Comparison of ENCODE assay signal across 20 cellular contexts in the genomic region with DNA sequence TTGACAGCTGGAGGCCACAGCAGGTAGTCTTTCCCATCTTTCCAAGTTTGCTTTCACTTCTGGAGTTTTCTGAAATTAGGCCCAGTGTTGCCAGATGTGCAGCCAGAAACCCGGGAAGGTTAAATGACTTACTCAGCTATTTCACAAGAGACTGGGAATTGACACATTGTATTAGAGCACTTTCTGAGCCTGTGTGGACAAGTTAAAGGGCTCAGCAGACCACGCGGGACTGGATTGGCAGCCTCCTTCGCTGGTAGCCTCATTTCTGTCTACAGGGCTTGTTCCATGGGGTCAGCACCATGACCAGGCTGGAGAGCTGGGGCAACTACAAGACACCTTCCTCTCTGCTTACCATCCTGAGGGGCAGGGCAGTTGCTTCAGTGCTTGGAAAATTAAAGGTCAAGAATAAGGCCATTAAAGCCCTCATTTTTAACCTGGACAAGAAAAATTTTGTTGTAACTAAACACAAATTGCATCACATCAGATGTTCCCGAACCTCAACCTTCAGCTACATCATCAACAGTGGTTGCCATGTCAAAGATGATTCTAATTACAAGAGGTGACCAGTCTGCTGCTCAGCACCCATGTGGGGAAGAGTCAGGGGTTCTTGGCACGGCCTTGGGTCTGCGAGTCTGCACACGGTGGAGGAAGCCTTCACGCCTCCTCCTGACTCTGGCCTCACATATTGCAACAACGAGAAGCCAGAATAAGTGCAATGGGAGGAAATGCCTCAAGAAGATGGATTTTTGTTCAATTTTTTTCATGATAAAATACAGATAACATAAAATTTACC.
DNase-seq lines count a peak whose midpoint lies in the region; ATAC-seq and TF ChIP-seq lines count a peak whose summit lies in the region.
"Had no signal": no experiment of that assay in that cellular context is flagged by ENCODE, and none has a peak within 500 bp of the region (broad histone marks: within the 10 kb centered on the region; RNA-seq: fewer than 3 reads in every experiment).

No MANE protein-coding gene starts in this region.

- CTCF ChIA-PET in mammary epithelial cell (lab: Charles Lee; ENCODE audit: low non-redundant PET), result no interaction called here

- H4K20me1 ChIP-seq in mammary epithelial cell (ENCODE audit: insufficient read depth, low read length), result no peaks in the 10 kb centered on the region

- BruUV-seq in mammary epithelial cell (replicated peaks; lab: Mats Ljungman, UMichigan), result no TSS peak

- H3K4me3 ChIP-seq in left ventricle myocardium inferior, result no peak overlapping the region
- no peak overlapping the region for H3K4me3 ChIP-seq in mammary epithelial cell (replicated peaks in 1 of 3; ENCODE audit: insufficient read depth in 1 of 3, low read depth in 2 of 3, low read length in 3 of 3)
- H3K4me3 ChIP-seq in esophagus squamous epithelium, result no peak overlapping the region
- H3K4me3 ChIP-seq: GM23338, PC-9 had no signal

- H3K4me2 ChIP-seq in mammary epithelial cell (ENCODE audit: insufficient read depth, low read depth, low read length), result peak overlapping the region; percentile 13
- H3K4me2 ChIP-seq: GM23338, KMS-11, PC-9 had no signal

- H3K9me3 ChIP-seq in left ventricle myocardium inferior (replicated peaks), result no peaks in the 10 kb centered on the region
- no peaks in the 10 kb centered on the region for H3K9me3 ChIP-seq in mammary epithelial cell (replicated peaks; ENCODE audit: insufficient read depth, low read length)
- no peaks in the 10 kb centered on the region for H3K9me3 ChIP-seq in esophagus squamous epithelium

- peak; percentile 30 for DNase-seq in Right ventricle myocardium inferior (ENCODE audit: missing footprints)
- no peak for DNase-seq in left ventricle myocardium inferior
- peak; percentile 54 for DNase-seq in mammary epithelial cell
- DNase-seq in esophagus squamous epithelium (lab: John Stamatoyannopoulos, UW), result no peak
- DNase-seq in NCI-H1048 (lab: John Stamatoyannopoulos, UW), result no peak
- no peak for DNase-seq in NCI-H2081 (lab: John Stamatoyannopoulos, UW)
- DNase-seq: C1 segment of cervical spinal cord; CD4-positive, alpha-beta memory T cell; COR-L47; H9; IMR-90; NCI-H1092 treated with DMSO at 0.1 percent for 48 hours; NCI-H1436; NCI-H187; NCI-H526 treated with DMSO at 0.1 percent for 48 hours; PC-9; SHP77 treated with DMSO at 0.1 percent for 48 hours had no signal

- WGBS in mammary epithelial cell (ENCODE audit: low coverage, missing lambda C conversion rate), result 42% methylated on average over 10 of the region's 10 CpGs
- WGBS in esophagus squamous epithelium, 2 donors, result 38 to 43% methylated on average over 10 of the region's 10 CpGs

- H3K27me3 ChIP-seq in left ventricle myocardium inferior (ENCODE audit: low read depth) (peaks cover 6% of the 10 kb centered on the region), mammary epithelial cell (ENCODE audit: insufficient read depth, low read length) (no peaks in the 10 kb centered on the region), esophagus squamous epithelium (no peaks in the 10 kb centered on the region)

- no peak overlapping the region for H3K9ac ChIP-seq in mammary epithelial cell (ENCODE audit: insufficient read depth, low read length)
- H3K9ac ChIP-seq: KMS-11 had no signal

- TF ChIP-seq CTCF in left ventricle myocardium inferior (IDR thresholded peaks at IDR 0.05; ENCODE audit: borderline replicate concordance), result no peak
- TF ChIP-seq CTCF in mammary epithelial cell (conservative IDR thresholded peaks at IDR 0.05 in 1 of 2, IDR thresholded peaks at IDR 0.05 in 1 of 2; ENCODE audit: extremely low read depth in 1 of 2, insufficient read depth in 1 of 2, low read depth in 1 of 2, low read length in 2 of 2), result no peak
- TF ChIP-seq CTCF in esophagus squamous epithelium (IDR thresholded peaks at IDR 0.05), result no peak

- ATAC-seq in Right ventricle myocardium inferior (no peak), HG03175 (IDR thresholded peaks at IDR 0.05; ENCODE audit: unreplicated experiment) (no peak)
- ATAC-seq: GM23338 had no signal

- in situ Hi-C loops in mammary epithelial cell (cut with MboI; ENCODE audit: low sequenced_read_pairs in 2 of 2), result no loop called here

- H3K36me3 ChIP-seq in left ventricle myocardium inferior, result no peaks in the 10 kb centered on the region
- H3K36me3 ChIP-seq in mammary epithelial cell (ENCODE audit: insufficient read depth, low read length), result no peaks in the 10 kb centered on the region
- no peaks in the 10 kb centered on the region for H3K36me3 ChIP-seq in esophagus squamous epithelium

- H3K27ac ChIP-seq in left ventricle myocardium inferior (replicated peaks) (no peak overlapping the region), mammary epithelial cell (ENCODE audit: insufficient read depth, low read depth, low read length) (peak overlapping the region; percentile 72), esophagus squamous epithelium (peak overlapping the region; percentile 19 to 61 (median 40))
- H3K27ac ChIP-seq: KMS-11, PC-9 had no signal

- dilution Hi-C loops in mammary epithelial cell (cut with HindIII; ENCODE audit: low sequenced_read_pairs), result no loop called here

- no peaks in the 10 kb centered on the region for H3K79me2 ChIP-seq in mammary epithelial cell (ENCODE audit: insufficient read depth, low read length)

- intact Hi-C loops in Right ventricle myocardium inferior (cut with DNase I), result no loop called here
- intact Hi-C loops in left ventricle myocardium inferior (cut with micrococcal nuclease), result no loop called here
- intact Hi-C loops in mammary epithelial cell (cut with micrococcal nuclease), result no loop called here
- intact Hi-C loops in esophagus squamous epithelium (cut with DNase I), result no loop called here

- no peak for TF ChIP-seq POLR2A in esophagus squamous epithelium (IDR thresholded peaks at IDR 0.05)

- peak overlapping the region; percentile 22 for H2AFZ ChIP-seq in mammary epithelial cell (ENCODE audit: low read depth, low read length)
- H2AFZ ChIP-seq: GM23338, PC-9 had no signal

- H3K4me1 ChIP-seq in left ventricle myocardium inferior (no peaks in the 10 kb centered on the region), mammary epithelial cell (ENCODE audit: insufficient read depth, low read length) (no peaks in the 10 kb centered on the region), esophagus squamous epithelium (peaks cover 0 to 19% (median 4%) of the 10 kb centered on the region in 3 donors)

Comparison
In these comparisons a context has a peak if more than half of its experiments do, and no peak if none do; other contexts are left out.
1. DNase-seq: peak in Right ventricle myocardium inferior (single experiment) and mammary epithelial cell (single experiment); none in left ventricle myocardium inferior (single experiment), esophagus squamous epithelium (single experiment), NCI-H1048 (single experiment) and NCI-H2081 (0 of 2).